Comparison of ENCODE assay signal across 21 cellular contexts in genomic region chr1:11188381-11188780, GRCh38. TPM values are rescaled to one million over a fixed set of nuclear protein-coding genes. Genes with fewer than 3 reads are reported as not detected.
DNase-seq lines count a peak whose midpoint lies in the region; ATAC-seq and TF ChIP-seq lines count a peak whose summit lies in the region.
"Had no signal": no experiment of that assay in that cellular context is flagged by ENCODE, and none has a peak within 500 bp of the region (broad histone marks: within the 10 kb centered on the region; RNA-seq: fewer than 3 reads in every experiment).

No MANE protein-coding gene starts in this region.

- no peaks in the 10 kb centered on the region for H3K9me3 Mint-ChIP-seq in activated CD4-positive, alpha-beta memory T cell treated with anti-CD3 and anti-CD28 coated beads, Interleukin-2, amount 10 ng/mL, durations not matched to agents 7 days and 5 days
- H3K9me3 Mint-ChIP-seq: activated naive CD4-positive, alpha-beta T cell treated with anti-CD3 and anti-CD28 coated beads for 36 hours had no signal

- H3K4me3 Mint-ChIP-seq in activated CD4-positive, alpha-beta memory T cell treated with anti-CD3 and anti-CD28 coated beads, Interleukin-2, amount 10 ng/mL, durations not matched to agents 7 days and 5 days, result no peak overlapping the region
- H3K4me3 Mint-ChIP-seq: activated CD4-positive, alpha-beta T cell treated with anti-CD3 and anti-CD28 coated beads for 36 hours; activated naive CD4-positive, alpha-beta T cell treated with anti-CD3 and anti-CD28 coated beads for 36 hours had no signal

- no peak overlapping the region for H3K27ac Mint-ChIP-seq in activated CD4-positive, alpha-beta memory T cell treated with anti-CD3 and anti-CD28 coated beads, Interleukin-2, amount 10 ng/mL, durations not matched to agents 7 days and 5 days
- H3K27ac Mint-ChIP-seq: activated CD4-positive, alpha-beta T cell treated with anti-CD3 and anti-CD28 coated beads for 36 hours; activated naive CD4-positive, alpha-beta T cell treated with anti-CD3 and anti-CD28 coated beads for 36 hours had no signal

- POLR2A ChIA-PET in activated CD4-positive, alpha-beta memory T cell treated with anti-CD3 and anti-CD28 coated beads, Interleukin-2, amount 10 ng/mL, durations not matched to agents 7 days and 5 days (lab: Charles Lee), result no interaction called here

- no peak overlapping the region for H3K4me3 ChIP-seq in left ventricle myocardium inferior
- H3K4me3 ChIP-seq: SJCRH30, spleen, thyroid gland had no signal

- H3K36me3 Mint-ChIP-seq in activated CD4-positive, alpha-beta memory T cell treated with anti-CD3 and anti-CD28 coated beads, Interleukin-2, amount 10 ng/mL, durations not matched to agents 7 days and 5 days (ENCODE audit: low read depth), result peaks cover 21% of the 10 kb centered on the region

- intact Hi-C loops in left ventricle myocardium inferior (cut with micrococcal nuclease), result no loop called here
- intact Hi-C loops in sciatic nerve (cut with DNase I), result no loop called here

- H3K36me3 ChIP-seq in left ventricle myocardium inferior, result peaks cover 36% of the 10 kb centered on the region
- H3K36me3 ChIP-seq: BE2C had no signal

- no peak for TF ChIP-seq CTCF in left ventricle myocardium inferior (IDR thresholded peaks at IDR 0.05; ENCODE audit: borderline replicate concordance)

- H3K4me1 Mint-ChIP-seq in activated CD4-positive, alpha-beta memory T cell treated with anti-CD3 and anti-CD28 coated beads, Interleukin-2, amount 10 ng/mL, durations not matched to agents 7 days and 5 days, result no peaks in the 10 kb centered on the region
- H3K4me1 Mint-ChIP-seq: activated CD4-positive, alpha-beta T cell treated with anti-CD3 and anti-CD28 coated beads for 36 hours had no signal

- peaks cover 31% of the 10 kb centered on the region for H3K4me1 ChIP-seq in left ventricle myocardium inferior
- H3K4me1 ChIP-seq: BE2C, SJCRH30, spleen, thyroid gland had no signal

- no peaks in the 10 kb centered on the region for H3K27me3 Mint-ChIP-seq in activated CD4-positive, alpha-beta memory T cell treated with anti-CD3 and anti-CD28 coated beads, Interleukin-2, amount 10 ng/mL, durations not matched to agents 7 days and 5 days
- H3K27me3 Mint-ChIP-seq: activated CD4-positive, alpha-beta T cell treated with anti-CD3 and anti-CD28 coated beads for 36 hours had no signal

- H3K9me3 ChIP-seq in left ventricle myocardium inferior (replicated peaks), result no peaks in the 10 kb centered on the region
- H3K9me3 ChIP-seq: BE2C, SJCRH30, spleen, thyroid gland had no signal

- no peaks in the 10 kb centered on the region for H3K27me3 ChIP-seq in left ventricle myocardium inferior (ENCODE audit: low read depth)
- H3K27me3 ChIP-seq: BE2C, SJCRH30, spleen, thyroid gland had no signal

- ATAC-seq in sciatic nerve, result peak; percentile 72
- ATAC-seq: activated CD4-positive, alpha-beta T cell treated with anti-CD3 and anti-CD28 coated beads for 36 hours; left colon had no signal

- H3K27ac ChIP-seq in caudate nucleus (ENCODE audit: low read depth, low read length) (peak overlapping the region; percentile 93), left ventricle myocardium inferior (replicated peaks) (peak overlapping the region; percentile 50)
- H3K27ac ChIP-seq: SJCRH30, spleen, thyroid gland had no signal

- CTCF ChIA-PET in activated CD4-positive, alpha-beta memory T cell treated with anti-CD3 and anti-CD28 coated beads, Interleukin-2, amount 10 ng/mL, durations not matched to agents 7 days and 5 days (lab: Charles Lee), result no interaction called here

- DNase-seq in NCI-H460 (ENCODE audit: extremely low read depth, low read depth), result peak; percentile 8
- DNase-seq in caudate nucleus (lab: John Stamatoyannopoulos, UW), result no peak
- no peak for DNase-seq in left ventricle myocardium inferior
- no peak for DNase-seq in sciatic nerve (ENCODE audit: low spot score)
- DNase-seq in activated gamma-delta T cell treated with Interleukin-2 at 50 U/mL for 16 hours, result no peak
- no peak for DNase-seq in activated CD4-positive, alpha-beta memory T cell treated with anti-CD3 and anti-CD28 coated beads, Interleukin-2, amount 10 ng/mL, durations not matched to agents 7 days and 5 days
- DNase-seq in dermis blood vessel endothelial cell, result no peak
- DNase-seq in T-helper 9 cell, result no peak
- DNase-seq: activated CD4-positive, alpha-beta T cell treated with anti-CD3 and anti-CD28 coated beads for 36 hours; activated CD8-positive, alpha-beta memory T cell treated with anti-CD3 and anti-CD28 coated beads, Interleukin-2, amount 50 U/mL, for 4 hours; activated naive CD4-positive, alpha-beta T cell treated with anti-CD3 and anti-CD28 coated beads for 36 hours; BE2C; GDM1; GOT3; left colon; MV-4-11; NCI-H2029; NCI-H446 treated with DMSO at 0.1 percent for 48 hours; SJCRH30; spleen; thyroid gland had no signal

RNA-seq across cellular contexts. Expression of gene ANGPTL7, which starts 0.8 kb away (rescaled TPM):
- not detected in 2 replicates for total RNA-seq in NCI-H460 (2014; rRNA removed; shearing (Covaris generic))
- not detected in 2 replicates for polyA plus RNA-seq in NCI-H460 (2014; cell fraction: nucleus; rRNA removed)
- total RNA-seq in left ventricle myocardium inferior (1.1 TPM), sciatic nerve (159 TPM), dermis blood vessel endothelial cell (not detected in 2 replicates)
- total RNA-seq in activated CD4-positive, alpha-beta memory T cell treated with anti-CD3 and anti-CD28 coated beads, Interleukin-2, amount 10 ng/mL, durations not matched to agents 7 days and 5 days, result not detected
- total RNA-seq: activated CD4-positive, alpha-beta T cell treated with anti-CD3 and anti-CD28 coated beads for 36 hours; activated naive CD4-positive, alpha-beta T cell treated with anti-CD3 and anti-CD28 coated beads for 36 hours; SJCRH30; spleen had no signal

Comparison
In these comparisons a context has a peak if more than half of its experiments do, and no peak if none do; other contexts are left out.
1. RNA of gene ANGPTL7, which starts 0.8 kb away (total RNA-seq): 159 TPM in sciatic nerve (single experiment); 1.1 TPM in left ventricle myocardium inferior (single experiment), not detected in NCI-H460, not detected in activated CD4-positive, alpha-beta memory T cell treated with anti-CD3 and anti-CD28 coated beads, Interleukin-2, amount 10 ng/mL, durations not matched to agents 7 days and 5 days and not detected in dermis blood vessel endothelial cell; every median in the first group is over 10 times any median in the second.